Comparison of ENCODE assay signal across 1 cellular context in genomic region chr3:133256787-133257483, GRCh38.
TF ChIP-seq lines count a peak whose summit lies in the region.

No MANE protein-coding gene starts in this region.

TF ChIP-seq in GM12878, 131 proteins besides CTCF, POLR2A, EP300 and RAD21 (continued from another document):
- no peak for TF ChIP-seq PBX3 (IDR thresholded peaks at IDR 0.05; ENCODE audit: insufficient replicate concordance, low read depth, low read length)
- TF ChIP-seq WRNIP1 (IDR thresholded peaks at IDR 0.05; ENCODE audit: borderline replicate concordance, low read depth, low read length) = no peak
TF ChIP-seq in GM12878: peak in this region for 0.
